ENCODE assay signal across 27 cellular contexts in the genomic region with DNA sequence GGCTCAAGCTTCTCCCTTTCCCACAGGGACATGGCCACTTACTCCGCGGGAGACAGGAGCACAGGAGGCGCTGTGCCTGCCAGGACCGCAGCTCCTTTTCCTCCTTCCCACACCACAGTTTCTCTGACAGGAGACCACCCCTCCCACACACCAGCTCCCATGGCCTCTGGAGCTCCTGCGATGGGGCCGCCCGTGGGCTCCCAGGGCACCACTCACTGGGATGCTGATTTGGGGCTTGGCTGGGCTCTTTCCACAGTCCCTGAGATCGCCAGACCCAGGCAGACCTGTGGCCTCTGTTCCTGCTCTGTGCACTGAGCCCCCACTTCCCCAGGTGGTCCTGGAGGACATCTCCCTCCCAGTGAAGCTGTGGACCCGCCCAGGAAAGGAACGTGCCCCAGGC.
"Had no signal": no experiment of that assay in that cellular context is flagged by ENCODE, and none has a peak within 500 bp of the region (broad histone marks: within the 10 kb centered on the region; RNA-seq: fewer than 3 reads in every experiment).

No MANE protein-coding gene starts in this region.

- FAIRE-seq: endometrium, islet of Langerhans, keratinocyte had no signal

- H3K27ac ChIP-seq: colonic mucosa, epithelial cell of prostate, esophagus squamous epithelium, gastrocnemius medialis, heart right ventricle, left lung, lower lobe of right lung had no signal

- ATAC-seq: effector memory CD8-positive, alpha-beta T cell; esophagus mucosa; gastrocnemius medialis; left cardiac atrium; left lung; left ventricle myocardium superior; mucosa of descending colon had no signal

- H3K4me1 ChIP-seq: colonic mucosa, esophagus squamous epithelium, gastrocnemius medialis, heart right ventricle, left lung, lower lobe of right lung had no signal

- H3K4me1 Mint-ChIP-seq: endodermal cell, mesothelial cell of epicardium had no signal

- H3K27ac Mint-ChIP-seq: dendritic cell treated with granulocyte-macrophage colony-stimulating factor and Interleukin-4, amounts not matched to agents 40 ng/mL and 50 ng/mL, for 4 days; effector memory CD8-positive, alpha-beta T cell; endodermal cell; mesothelial cell of epicardium had no signal

- H3K9me3 Mint-ChIP-seq: effector memory CD8-positive, alpha-beta T cell; endodermal cell; mesothelial cell of epicardium had no signal

- DNase-seq: colonic mucosa; cortex of kidney; effector CD8-positive, alpha-beta T cell; effector memory CD8-positive, alpha-beta T cell; endodermal cell; erythroblast; esophagus squamous epithelium; foreskin fibroblast; foreskin melanocyte; gastrocnemius medialis; glutamatergic neuron; head of caudate nucleus; heart right ventricle; hippocampal formation; left cardiac atrium; left lung; left ventricle myocardium superior; lower lobe of right lung; mesendoderm; mucosa of descending colon had no signal

- H3K9me3 ChIP-seq: colonic mucosa, esophagus squamous epithelium, gastrocnemius medialis, left lung, lower lobe of right lung, mucosa of descending colon had no signal

- H3K4me3 ChIP-seq: colonic mucosa, esophagus squamous epithelium, gastrocnemius medialis, heart right ventricle, left lung, lower lobe of right lung, mucosa of descending colon had no signal

- H3K27me3 ChIP-seq: colonic mucosa, gastrocnemius medialis had no signal

- H3K36me3 ChIP-seq: colonic mucosa, esophagus squamous epithelium, gastrocnemius medialis, heart right ventricle, left lung, lower lobe of right lung had no signal

- H3K4me3 Mint-ChIP-seq: dendritic cell treated with granulocyte-macrophage colony-stimulating factor and Interleukin-4, amounts not matched to agents 40 ng/mL and 50 ng/mL, for 4 days; effector memory CD8-positive, alpha-beta T cell; endodermal cell; mesothelial cell of epicardium had no signal

- H3K36me3 Mint-ChIP-seq: mesothelial cell of epicardium had no signal
